In the genomic region with DNA sequence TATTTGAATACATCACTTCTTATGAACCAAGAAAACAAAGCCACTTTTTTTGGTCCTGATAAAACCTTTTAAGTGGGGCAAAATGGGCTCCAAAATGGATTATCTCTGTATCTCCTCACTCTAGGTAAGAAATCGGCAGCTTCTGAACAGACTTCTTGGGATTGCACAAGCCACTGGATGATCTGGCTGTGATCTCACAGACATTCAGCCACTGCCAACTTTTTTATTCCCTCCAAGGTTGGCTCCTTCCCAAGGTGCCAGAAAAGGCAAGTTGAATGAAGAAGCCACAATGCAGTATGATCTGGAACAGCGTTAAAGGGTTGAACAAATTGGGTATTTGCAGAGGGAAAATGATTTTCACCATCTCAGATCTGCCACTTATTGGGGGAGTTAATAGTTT, we compare ENCODE assay signal across 12 cellular contexts.
DNase-seq lines count a peak whose midpoint lies in the region; ATAC-seq, FAIRE-seq and TF ChIP-seq lines count a peak whose summit lies in the region.
"Had no signal": no experiment of that assay in that cellular context is flagged by ENCODE, and none has a peak within 500 bp of the region (broad histone marks: within the 10 kb centered on the region; RNA-seq: fewer than 3 reads in every experiment).

No MANE protein-coding gene starts in this region.

- 0 out of 2 replicates have a peak overlapping the region, but pooled peaks have one; percentile 84 for H3K27ac ChIP-seq in SJSA1

- H3K27me3 ChIP-seq in SJSA1 (replicated peaks): no peaks in the 10 kb centered on the region
- no peaks in the 10 kb centered on the region for H3K27me3 ChIP-seq in BE2C

- no peak overlapping the region for H3K4me3 ChIP-seq in SJSA1
- H3K4me3 ChIP-seq in fibroblast of pulmonary artery (replicated peaks; ENCODE audit: low read depth, low read length): no peak overlapping the region
- no peak overlapping the region for H3K4me3 ChIP-seq in BE2C (ENCODE audit: low read depth, low read length)

- DNase-seq in AG20443 (ENCODE audit: low spot score) (peak; percentile 43), SJSA1 (ENCODE audit: low read depth in 1 of 2, low spot score in 2 of 2) (no peak), fibroblast of pulmonary artery (ENCODE audit: low read depth) (peak; percentile 91), pons (ENCODE audit: low spot score) (peak; percentile 41), BE2C (no peak), RCC 7860 (ENCODE audit: low spot score) (no peak)
- DNase-seq: activated CD8-positive, alpha-beta memory T cell treated with anti-CD3 and anti-CD28 coated beads, Interleukin-2, amount 50 U/mL, for 4 hours; CD4-positive, alpha-beta memory T cell; NCI-H1436 treated with DMSO at 0.1 percent for 48 hours had no signal

- H3K9me3 ChIP-seq in SJSA1 (replicated peaks): no peaks in the 10 kb centered on the region; the same call in 1 of the 2 replicates
- H3K9me3 ChIP-seq in BE2C: no peaks in the 10 kb centered on the region

- H3K4me1 ChIP-seq in SJSA1 (replicated peaks) (peaks cover 38% of the 10 kb centered on the region), BE2C (peaks cover 6% of the 10 kb centered on the region)

- TF ChIP-seq CTCF in fibroblast of pulmonary artery (IDR thresholded peaks at IDR 0.05; ENCODE audit: low read length, missing control alignments) (no peak), BE2C (IDR thresholded peaks at IDR 0.05; ENCODE audit: low read depth, low read length) (no peak)

- H3K36me3 ChIP-seq in SJSA1 (peaks cover 79% of the 10 kb centered on the region), BE2C (no peaks in the 10 kb centered on the region)

- ATAC-seq in HG02938 (IDR thresholded peaks at IDR 0.05; ENCODE audit: unreplicated experiment) (no peak), HG03565 (IDR thresholded peaks at IDR 0.05; ENCODE audit: unreplicated experiment) (no peak)

- no peak for FAIRE-seq in RCC 7860 (lab: Jason Lieb, UNC)
- FAIRE-seq: GM19239 had no signal

Comparison
In these comparisons a context has a peak if more than half of its experiments do, and no peak if none do; other contexts are left out.
1. DNase-seq: peak in AG20443 (single experiment), fibroblast of pulmonary artery (single experiment) and pons (single experiment); none in SJSA1 (0 of 2), BE2C (single experiment) and RCC 7860 (single experiment).